ENCODE assay signal across 18 cellular contexts in the genomic region with DNA sequence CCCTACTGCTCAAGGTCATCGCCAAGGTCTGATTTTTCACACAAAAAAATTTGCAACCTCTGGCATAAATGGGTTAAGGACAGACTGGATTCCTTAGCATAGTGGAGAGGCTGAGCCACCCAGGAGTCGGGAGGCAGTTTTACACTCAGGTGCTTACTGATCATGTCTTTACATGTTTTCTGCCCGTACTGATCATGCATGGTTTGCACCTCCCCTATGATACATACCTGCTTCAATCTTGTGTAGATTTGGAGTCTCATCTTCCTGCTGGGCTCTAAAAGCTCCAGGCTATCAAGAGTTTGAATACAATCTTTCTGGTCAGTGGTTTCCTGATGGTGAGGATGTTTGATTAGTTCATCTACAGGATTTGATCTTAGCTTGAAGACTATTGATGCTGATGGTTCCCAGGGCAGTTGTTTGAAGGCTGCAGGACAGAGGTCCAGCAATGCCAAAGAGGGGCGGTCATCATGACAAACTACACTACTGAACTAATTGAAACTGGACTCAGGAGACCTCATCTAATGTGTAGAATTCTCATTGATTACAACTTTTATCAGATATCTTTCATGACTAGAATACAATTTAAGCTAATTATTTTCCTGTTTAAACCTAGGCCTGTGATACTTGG. TPM values are rescaled to one million over a fixed set of nuclear protein-coding genes. Genes with fewer than 3 reads are reported as not detected.
DNase-seq lines count a peak whose midpoint lies in the region; ATAC-seq and TF ChIP-seq lines count a peak whose summit lies in the region.
"Had no signal": no experiment of that assay in that cellular context is flagged by ENCODE, and none has a peak within 500 bp of the region (broad histone marks: within the 10 kb centered on the region; RNA-seq: fewer than 3 reads in every experiment).

No MANE protein-coding gene starts in this region.

- H3K27ac ChIP-seq in PC-9 = peak overlapping the region; percentile 23; the same call in 1 of the 2 replicates
- H3K27ac ChIP-seq in mammary epithelial cell (ENCODE audit: insufficient read depth, low read depth, low read length) = peak overlapping the region; percentile 31
- H3K27ac ChIP-seq: gastroesophageal sphincter, uterus had no signal

- H3K36me3 Mint-ChIP-seq in activated T-cell treated with anti-CD3 and anti-CD28 coated beads, Interleukin-2, amount 50 U/mL, for 24 hours (ENCODE audit: low read depth) = peaks cover 97% of the 10 kb centered on the region
- peaks cover 78% of the 10 kb centered on the region for H3K36me3 Mint-ChIP-seq in nephron progenitor cell (ENCODE audit: low read depth)
- H3K36me3 Mint-ChIP-seq in activated CD4-positive, alpha-beta T cell treated with anti-CD3 and anti-CD28 coated beads, Interleukin-2, amount 10 ng/mL, durations not matched to agents 7 days and 5 days (ENCODE audit: low read depth) = peaks cover 64% of the 10 kb centered on the region

- peaks cover 27% of the 10 kb centered on the region for H3K79me2 ChIP-seq in PC-9 (ENCODE audit: low read depth)
- peaks cover 35% of the 10 kb centered on the region for H3K79me2 ChIP-seq in mammary epithelial cell (ENCODE audit: insufficient read depth, low read length)

- H3K9me2 ChIP-seq in PC-9 (ENCODE audit: insufficient read depth) = no peaks in the 10 kb centered on the region

- H3K27me3 Mint-ChIP-seq in activated T-cell treated with anti-CD3 and anti-CD28 coated beads, Interleukin-2, amount 50 U/mL, for 24 hours = no peaks in the 10 kb centered on the region
- H3K27me3 Mint-ChIP-seq in nephron progenitor cell (ENCODE audit: low read depth, poor library complexity) = no peaks in the 10 kb centered on the region
- H3K27me3 Mint-ChIP-seq in activated CD4-positive, alpha-beta T cell treated with anti-CD3 and anti-CD28 coated beads, Interleukin-2, amount 10 ng/mL, durations not matched to agents 7 days and 5 days = no peaks in the 10 kb centered on the region
- H3K27me3 Mint-ChIP-seq: CD4-positive, CD25-positive, alpha-beta regulatory T cell; natural killer cell treated with Interleukin-12 subunit alpha and Interleukin-12 subunit beta and Interleukin-15 and Interleukin-18, amount 100 ng/mL, for 72 hours had no signal

- POLR2A ChIA-PET in PC-9 (lab: Charles Lee; ENCODE audit: unreplicated experiment) = interaction anchor here (0.5 to 0.8 kb wide), 2 partner anchors 9 to 10 kb away, joined by 3 to 39 read pairs; no protein-coding TSS in a partner anchor
- POLR2A ChIA-PET in activated CD4-positive, alpha-beta T cell treated with anti-CD3 and anti-CD28 coated beads, Interleukin-2, amount 10 ng/mL, durations not matched to agents 7 days and 5 days (lab: Charles Lee) = interaction anchor here (0.6 kb wide), 1 partner anchor 12 kb away, joined by 3 read pairs; a partner anchor contains a TSS

- CTCF ChIA-PET in PC-9 (lab: Charles Lee) (no interaction called here), mammary epithelial cell (lab: Charles Lee; ENCODE audit: low non-redundant PET) (interaction anchor here (0.6 kb wide), 1 partner anchor 48 kb away, joined by 6 read pairs; no protein-coding TSS in a partner anchor)
- CTCF ChIA-PET in activated CD4-positive, alpha-beta T cell treated with anti-CD3 and anti-CD28 coated beads, Interleukin-2, amount 10 ng/mL, durations not matched to agents 7 days and 5 days (lab: Charles Lee) = no interaction called here

- peak overlapping the region; percentile 60 for H3K27ac Mint-ChIP-seq in activated T-cell treated with anti-CD3 and anti-CD28 coated beads, Interleukin-2, amount 50 U/mL, for 24 hours
- peak overlapping the region; percentile 85 for H3K27ac Mint-ChIP-seq in nephron progenitor cell
- H3K27ac Mint-ChIP-seq in activated CD4-positive, alpha-beta T cell treated with anti-CD3 and anti-CD28 coated beads, Interleukin-2, amount 10 ng/mL, durations not matched to agents 7 days and 5 days = no peak overlapping the region
- H3K27ac Mint-ChIP-seq: natural killer cell treated with Interleukin-12 subunit alpha and Interleukin-12 subunit beta and Interleukin-15 and Interleukin-18, amount 100 ng/mL, for 72 hours had no signal

- no peaks in the 10 kb centered on the region for H3K9me3 Mint-ChIP-seq in activated T-cell treated with anti-CD3 and anti-CD28 coated beads, Interleukin-2, amount 50 U/mL, for 24 hours
- H3K9me3 Mint-ChIP-seq in nephron progenitor cell = no peaks in the 10 kb centered on the region
- H3K9me3 Mint-ChIP-seq in activated CD4-positive, alpha-beta T cell treated with anti-CD3 and anti-CD28 coated beads, Interleukin-2, amount 10 ng/mL, durations not matched to agents 7 days and 5 days = no peaks in the 10 kb centered on the region
- H3K9me3 Mint-ChIP-seq: CD4-positive, CD25-positive, alpha-beta regulatory T cell; natural killer cell treated with Interleukin-12 subunit alpha and Interleukin-12 subunit beta and Interleukin-15 and Interleukin-18, amount 100 ng/mL, for 72 hours had no signal

- peaks cover 34% of the 10 kb centered on the region for H3K4me1 Mint-ChIP-seq in activated T-cell treated with anti-CD3 and anti-CD28 coated beads, Interleukin-2, amount 50 U/mL, for 24 hours (ENCODE audit: low read depth)
- peaks cover 9% of the 10 kb centered on the region for H3K4me1 Mint-ChIP-seq in nephron progenitor cell
- peaks cover 24% of the 10 kb centered on the region for H3K4me1 Mint-ChIP-seq in activated CD4-positive, alpha-beta T cell treated with anti-CD3 and anti-CD28 coated beads, Interleukin-2, amount 10 ng/mL, durations not matched to agents 7 days and 5 days

- peaks cover 10% of the 10 kb centered on the region; the same call in 1 of the 2 replicates for H3K4me1 ChIP-seq in PC-9 (replicated peaks; ENCODE audit: insufficient read depth)
- peaks cover 20% of the 10 kb centered on the region for H3K4me1 ChIP-seq in mammary epithelial cell (ENCODE audit: insufficient read depth, low read length)
- H3K4me1 ChIP-seq: uterus had no signal

- intact Hi-C loops in PC-9 (cut with micrococcal nuclease; ENCODE audit: unreplicated experiment) = no loop called here
- intact Hi-C loops in mammary epithelial cell (cut with micrococcal nuclease) = no loop called here

- no peaks in the 10 kb centered on the region for H3K27me3 ChIP-seq in PC-9 (ENCODE audit: insufficient read depth, low read depth)
- H3K27me3 ChIP-seq in mammary epithelial cell (ENCODE audit: insufficient read depth, low read length) = no peaks in the 10 kb centered on the region
- H3K27me3 ChIP-seq: gastroesophageal sphincter, uterus had no signal

- H3K36me3 ChIP-seq in PC-9 (ENCODE audit: low read depth) (peaks cover 56% of the 10 kb centered on the region), mammary epithelial cell (ENCODE audit: insufficient read depth, low read length) (peaks cover 43% of the 10 kb centered on the region)
- H3K36me3 ChIP-seq: uterus had no signal

- H2AFZ ChIP-seq in PC-9 = no peak overlapping the region
- no peak overlapping the region for H2AFZ ChIP-seq in mammary epithelial cell (ENCODE audit: low read depth, low read length)

- no peak overlapping the region for H3K4me3 ChIP-seq in PC-9
- H3K4me3 ChIP-seq in mammary epithelial cell (replicated peaks in 1 of 3; ENCODE audit: insufficient read depth in 1 of 3, low read depth in 2 of 3, low read length in 3 of 3) = no peak overlapping the region
- H3K4me3 ChIP-seq: gastroesophageal sphincter, lung, uterus had no signal

- TF ChIP-seq CTCF in PC-9 (conservative IDR thresholded peaks at IDR 0.05) (no peak), mammary epithelial cell (conservative IDR thresholded peaks at IDR 0.05 in 1 of 2, IDR thresholded peaks at IDR 0.05 in 1 of 2; ENCODE audit: extremely low read depth in 1 of 2, insufficient read depth in 1 of 2, low read depth in 1 of 2, low read length in 2 of 2) (no peak), nephron progenitor cell (IDR thresholded peaks at IDR 0.05) (no peak)

- H3K4me3 Mint-ChIP-seq in activated T-cell treated with anti-CD3 and anti-CD28 coated beads, Interleukin-2, amount 50 U/mL, for 24 hours = no peak overlapping the region
- H3K4me3 Mint-ChIP-seq in nephron progenitor cell = no peak overlapping the region
- no peak overlapping the region for H3K4me3 Mint-ChIP-seq in activated CD4-positive, alpha-beta T cell treated with anti-CD3 and anti-CD28 coated beads, Interleukin-2, amount 10 ng/mL, durations not matched to agents 7 days and 5 days
- H3K4me3 Mint-ChIP-seq: CD4-positive, CD25-positive, alpha-beta regulatory T cell; natural killer cell treated with Interleukin-12 subunit alpha and Interleukin-12 subunit beta and Interleukin-15 and Interleukin-18, amount 100 ng/mL, for 72 hours had no signal

- 32% methylated on average over 4 of the region's 4 CpGs for WGBS in mammary epithelial cell (ENCODE audit: low coverage, missing lambda C conversion rate)

- H3K9ac ChIP-seq in mammary epithelial cell (ENCODE audit: insufficient read depth, low read length) = no peak overlapping the region

- peaks cover 73% of the 10 kb centered on the region for H3F3A ChIP-seq in PC-9 (ENCODE audit: insufficient read depth, low read depth)

- no peak for ATAC-seq in GM19395 (IDR thresholded peaks at IDR 0.05; ENCODE audit: unreplicated experiment)
- ATAC-seq: gastroesophageal sphincter; natural killer cell treated with Interleukin-12 subunit alpha and Interleukin-12 subunit beta and Interleukin-15 and Interleukin-18, amount 100 ng/mL, for 72 hours had no signal

- H4K20me1 ChIP-seq in PC-9 (ENCODE audit: insufficient read depth) (peaks cover 35% of the 10 kb centered on the region), mammary epithelial cell (ENCODE audit: insufficient read depth, low read length) (no peaks in the 10 kb centered on the region)

- dilution Hi-C loops in mammary epithelial cell (cut with HindIII; ENCODE audit: low sequenced_read_pairs) = no loop called here

- H3K4me2 ChIP-seq in PC-9 = no peak overlapping the region
- H3K4me2 ChIP-seq in mammary epithelial cell (ENCODE audit: insufficient read depth, low read depth, low read length) = no peak overlapping the region

- H3K9me3 ChIP-seq in PC-9 (ENCODE audit: insufficient read depth, low read depth) = no peaks in the 10 kb centered on the region
- no peaks in the 10 kb centered on the region for H3K9me3 ChIP-seq in mammary epithelial cell (replicated peaks; ENCODE audit: insufficient read depth, low read length)
- H3K9me3 ChIP-seq: gastroesophageal sphincter, uterus had no signal

- DNase-seq in activated T-cell treated with anti-CD3 and anti-CD28 coated beads, Interleukin-2, amount 50 U/mL, for 24 hours = no peak
- no peak for DNase-seq in activated T-cell treated with anti-CD3 and anti-CD28 coated beads, Interleukin-2, amount 50 U/mL, for 48 hours
- DNase-seq in PC-9 (no peak), mammary epithelial cell (peak; percentile 76), nephron progenitor cell (no peak), hepatic stellate cell (ENCODE audit: low spot score) (no peak)
- no peak for DNase-seq in activated CD4-positive, alpha-beta T cell treated with anti-CD3 and anti-CD28 coated beads, Interleukin-2, amount 10 ng/mL, durations not matched to agents 7 days and 5 days
- DNase-seq: ACHN; activated CD8-positive, alpha-beta memory T cell treated with anti-CD3 and anti-CD28 coated beads, Interleukin-2, amount 50 U/mL, for 48 hours; CD4-positive, CD25-positive, alpha-beta regulatory T cell; Kasumi-1; NCI-H1417 treated with DMSO at 0.1 percent for 48 hours; SW 1271; uterus had no signal

- BruUV-seq in PC-9 (replicated peaks; lab: Mats Ljungman, UMichigan) (no TSS peak), mammary epithelial cell (replicated peaks; lab: Mats Ljungman, UMichigan) (TSS peak; percentile 14)

- in situ Hi-C loops in mammary epithelial cell (cut with MboI; ENCODE audit: low sequenced_read_pairs in 2 of 2) = no loop called here

RNA-seq across cellular contexts. Expression of a gene that starts 6.9 kb away (rescaled TPM):
- total RNA-seq in PC-9 (2021) (206 and 230 TPM in 2 replicates), mammary epithelial cell (100 to 1,000 TPM; 152 to 221 TPM)
- 275 TPM for polyA plus RNA-seq in mammary epithelial cell
- polyA minus RNA-seq in mammary epithelial cell = 184 TPM
- 100 to 1,000 TPM; 156 to 157 TPM for total RNA-seq in activated CD4-positive, alpha-beta T cell treated with anti-CD3 and anti-CD28 coated beads, Interleukin-2, amount 10 ng/mL, durations not matched to agents 7 days and 5 days

RNA-seq across cellular contexts. Expression of a gene that starts 12.1 kb away (rescaled TPM):
- total RNA-seq in PC-9 (2021) = 56.3 and 70.2 TPM in 2 replicates
- 10 to 100 TPM; 23.3 to 35.7 TPM for total RNA-seq in mammary epithelial cell
- 19.2 TPM for polyA plus RNA-seq in mammary epithelial cell
- polyA minus RNA-seq in mammary epithelial cell = 36.2 TPM
- 10 to 100 TPM; 43.1 to 52.0 TPM for total RNA-seq in activated CD4-positive, alpha-beta T cell treated with anti-CD3 and anti-CD28 coated beads, Interleukin-2, amount 10 ng/mL, durations not matched to agents 7 days and 5 days

RNA-seq across cellular contexts. Expression of a gene that starts 12.6 kb away (rescaled TPM):
- total RNA-seq in PC-9 (2021) = 88.6 and 93.1 TPM in 2 replicates
- 10 to 100 TPM; 50.8 to 71.4 TPM for total RNA-seq in mammary epithelial cell
- polyA plus RNA-seq in mammary epithelial cell = 75.0 TPM
- 127 TPM for polyA minus RNA-seq in mammary epithelial cell
- 100 to 1,000 TPM in 1 of 2 experiments, 10 to 100 TPM in 1; 83.4 to 109 TPM for total RNA-seq in activated CD4-positive, alpha-beta T cell treated with anti-CD3 and anti-CD28 coated beads, Interleukin-2, amount 10 ng/mL, durations not matched to agents 7 days and 5 days

RNA-seq across cellular contexts. Expression of a gene that starts 36.7 kb away (rescaled TPM):
- total RNA-seq in PC-9 (2021) (25.4 and 28.1 TPM in 2 replicates), mammary epithelial cell (10 to 100 TPM; 17.8 to 30.5 TPM)
- 22.1 TPM for polyA plus RNA-seq in mammary epithelial cell
- polyA minus RNA-seq in mammary epithelial cell = 31.1 TPM
- total RNA-seq in activated CD4-positive, alpha-beta T cell treated with anti-CD3 and anti-CD28 coated beads, Interleukin-2, amount 10 ng/mL, durations not matched to agents 7 days and 5 days = 10 to 100 TPM; 14.3 to 18.5 TPM

RNA-seq across cellular contexts. Expression of a gene that starts 53.9 kb away (rescaled TPM):
- 47.7 and 71.1 TPM in 2 replicates for total RNA-seq in PC-9 (2021)
- total RNA-seq in mammary epithelial cell = 10 to 100 TPM; 25.8 to 64.5 TPM
- polyA plus RNA-seq in mammary epithelial cell = 49.1 TPM
- polyA minus RNA-seq in mammary epithelial cell = 21.6 TPM
- total RNA-seq in activated CD4-positive, alpha-beta T cell treated with anti-CD3 and anti-CD28 coated beads, Interleukin-2, amount 10 ng/mL, durations not matched to agents 7 days and 5 days = 10 to 100 TPM; 70.3 to 85.1 TPM
